In genomic region chr15:64095431-64095794, GRCh38 we compare ENCODE assay signal across 8 cellular contexts. TPM values are rescaled to one million over a fixed set of nuclear protein-coding genes. Genes with fewer than 3 reads are reported as not detected.
A peak's percentile ranks its signal among the peaks of the same experiment; 100 is the strongest.
DNase-seq lines count a peak whose midpoint lies in the region; ATAC-seq, FAIRE-seq and TF ChIP-seq lines count a peak whose summit lies in the region.

No MANE protein-coding gene starts in this region.

- H2BK5ac ChIP-seq in H1 (ENCODE audit: low read depth, low read length) (no peak overlapping the region), neuronal stem cell (ENCODE audit: low read length) (no peak overlapping the region)

- DNase-seq in CD14-positive monocyte (ENCODE audit: low spot score) = no peak
- no peak for DNase-seq in H1 (ENCODE audit: low read depth in 1 of 2, low spot score in 2 of 2)
- no peak for DNase-seq in neuronal stem cell (ENCODE audit: low spot score)
- no peak for DNase-seq in SKM-1 treated with dmso at 0.1 percent for 144 hours (lab: John Stamatoyannopoulos, UW; ENCODE audit: unreplicated experiment)
- DNase-seq in AG20443 (ENCODE audit: low spot score) = no peak

- H3K27ac ChIP-seq in OCI-LY1 (ENCODE audit: low read depth, low read length, poor library complexity, severe bottlenecking) = peak overlapping the region; percentile 87
- H3K27ac ChIP-seq in H1 (ENCODE audit: low read depth, low read length) = no peak overlapping the region
- H3K27ac ChIP-seq in neuronal stem cell (replicated peaks; ENCODE audit: low read length) = peak overlapping the region; percentile 9

- H3K79me1 ChIP-seq in H1 (ENCODE audit: low read depth, low read length) (peaks cover 2% of the 10 kb centered on the region; the same call in 1 of the 2 replicates), neuronal stem cell (ENCODE audit: low read depth, low read length) (peaks cover 7% of the 10 kb centered on the region)

- H3K4me3 Mint-ChIP-seq in CD14-positive monocyte = peak overlapping the region; percentile 92 to 95

- H3K4ac ChIP-seq in H1 (replicated peaks; ENCODE audit: insufficient read length, low read depth, low read length) (no peak overlapping the region), neuronal stem cell (ENCODE audit: low read length) (no peak overlapping the region)

- peaks cover 7 to 13% of the 10 kb centered on the region in 2 donors for H3K36me3 Mint-ChIP-seq in CD14-positive monocyte

- H4K8ac ChIP-seq in H1 (ENCODE audit: extremely low read depth, insufficient read depth, low read length) (no peak overlapping the region), neuronal stem cell (ENCODE audit: low read depth, low read length) (no peak overlapping the region)

- H3K4me3 ChIP-seq in OCI-LY1 (ENCODE audit: low read depth, low read length, poor library complexity, severe bottlenecking) (peak overlapping the region; percentile 97), H1 (ENCODE audit: extremely low read depth in 1 of 4, insufficient read depth in 2 of 4, low read depth in 3 of 4, low read length in 4 of 4) (peak overlapping the region; percentile 83 to 92 (median 86)), neuronal stem cell (ENCODE audit: low read length in 2 of 2) (peak overlapping the region in 1 of 2 donors; percentile 83)

- H3K4me2 ChIP-seq in OCI-LY1 (ENCODE audit: low read length) (peak overlapping the region; percentile 92), H1 (ENCODE audit: insufficient read depth in 1 of 2, low read depth in 2 of 2, low read length in 2 of 2) (peak overlapping the region; percentile 92 to 95), neuronal stem cell (ENCODE audit: insufficient read depth, low read length, poor library complexity, severe bottlenecking) (no peak overlapping the region)

- no peak overlapping the region for H4K5ac ChIP-seq in H1 (ENCODE audit: insufficient read length, low read depth, low read length)

- no peak for TF ChIP-seq EP300 in H1 (IDR thresholded peaks at IDR 0.05; ENCODE audit: borderline replicate concordance in 1 of 2, low read depth in 2 of 2, low read length in 2 of 2)

- H2BK12ac ChIP-seq in H1 (ENCODE audit: low read depth, low read length) = no peak overlapping the region
- no peak overlapping the region for H2BK12ac ChIP-seq in neuronal stem cell (ENCODE audit: low read length)

- intact Hi-C loops in CD14-positive monocyte (cut with micrococcal nuclease) = loop anchor here in 1 of 2 donors (2.0 kb wide), 1 partner anchor 67 kb away; the partner anchor contains the start of gene PPIB

- no peak overlapping the region for H4K91ac ChIP-seq in H1 (replicated peaks; ENCODE audit: insufficient read length, low read length)
- no peak overlapping the region for H4K91ac ChIP-seq in neuronal stem cell (ENCODE audit: low read depth, low read length, poor library complexity)

- ATAC-seq in HG02642 (IDR thresholded peaks at IDR 0.05; ENCODE audit: poor library complexity, unreplicated experiment) = no peak
- ATAC-seq in HG03354 (IDR thresholded peaks at IDR 0.05; ENCODE audit: poor library complexity, severe bottlenecking, unreplicated experiment) = no peak

- H3K4me1 ChIP-seq in OCI-LY1 (ENCODE audit: insufficient read depth, low read length, severe bottlenecking) (peaks cover 67% of the 10 kb centered on the region), H1 (replicated peaks in 1 of 4; ENCODE audit: control insufficient read depth in 3 of 4, insufficient read depth in 4 of 4, low read length in 3 of 4) (peaks cover 2 to 6% (median 4%) of the 10 kb centered on the region in 4 experiments), neuronal stem cell (ENCODE audit: control insufficient read depth in 2 of 2, insufficient read depth in 1 of 2, low read depth in 1 of 2, low read length in 2 of 2) (peaks cover 10 to 16% of the 10 kb centered on the region in 2 donors)

- H3K23ac ChIP-seq in H1 (ENCODE audit: insufficient read length) (no peak overlapping the region), neuronal stem cell (ENCODE audit: low read depth, low read length, poor library complexity) (no peak overlapping the region)

- H2BK120ac ChIP-seq in H1 (replicated peaks; ENCODE audit: low read depth, low read length) = no peak overlapping the region
- no peak overlapping the region for H2BK120ac ChIP-seq in neuronal stem cell (ENCODE audit: low read depth, low read length)

- 0 out of 2 replicates have a peak, but pooled peaks cover 5% of the 10 kb centered on the region for H3F3A ChIP-seq in OCI-LY1 (ENCODE audit: insufficient read depth, low read length)

- H3K9ac ChIP-seq in OCI-LY1 (ENCODE audit: low read length) (peak overlapping the region; percentile 31; the same call in 1 of the 2 replicates), H1 (replicated peaks in 1 of 4; ENCODE audit: extremely low read depth in 1 of 4, low read depth in 3 of 4, low read length in 3 of 4) (no peak overlapping the region), neuronal stem cell (ENCODE audit: low read depth, low read length, poor library complexity) (no peak overlapping the region)

- H3K14ac ChIP-seq in H1 (ENCODE audit: insufficient read length) = no peak overlapping the region
- no peak overlapping the region for H3K14ac ChIP-seq in neuronal stem cell (ENCODE audit: low read length)

- H2AFZ ChIP-seq in OCI-LY1 (ENCODE audit: low read length) (no peak overlapping the region), H1 (ENCODE audit: low read length) (peak overlapping the region; percentile 64; the same call in 1 of the 2 replicates), neuronal stem cell (ENCODE audit: low read length) (peak overlapping the region; percentile 87)

- H3K27me3 ChIP-seq in OCI-LY1 (ENCODE audit: insufficient read depth, low read length) = no peaks in the 10 kb centered on the region
- H3K27me3 ChIP-seq in H1 (replicated peaks in 1 of 4; ENCODE audit: control insufficient read depth in 3 of 4, extremely low read depth in 1 of 4, insufficient read depth in 3 of 4, low read length in 3 of 4) = no peaks in the 10 kb centered on the region
- no peaks in the 10 kb centered on the region for H3K27me3 ChIP-seq in neuronal stem cell (ENCODE audit: control insufficient read depth in 3 of 3, insufficient read depth in 3 of 3, low read depth in 1 of 3, low read length in 3 of 3)

- CTCF ChIA-PET in H1 (lab: Charles Lee; ENCODE audit: partially characterized antibody) = no interaction called here

- H3K9me3 ChIP-seq in OCI-LY1 (ENCODE audit: low read length) = no peaks in the 10 kb centered on the region
- no peaks in the 10 kb centered on the region for H3K9me3 ChIP-seq in H1 (ENCODE audit: insufficient read depth in 2 of 2, low read depth in 1 of 2, low read length in 1 of 2)
- H3K9me3 ChIP-seq in neuronal stem cell (replicated peaks in 1 of 2; ENCODE audit: control insufficient read depth in 2 of 2, insufficient read depth in 1 of 2, low read depth in 1 of 2, low read length in 2 of 2) = no peaks in the 10 kb centered on the region

- TF ChIP-seq POLR2A in H1 (IDR thresholded peaks at IDR 0.05; ENCODE audit: control extremely low read depth in 1 of 2, low read depth in 2 of 2, low read length in 2 of 2) = no peak

- FAIRE-seq in H1 (lab: Jason Lieb, UNC) = no peak

- peaks cover 12% of the 10 kb centered on the region for H3K23me2 ChIP-seq in H1 (ENCODE audit: low read depth, low read length)

- peaks cover 65% of the 10 kb centered on the region for H3K4me1 Mint-ChIP-seq in CD14-positive monocyte

- peak overlapping the region; percentile 52; the same call in 1 of the 2 replicates for H3K18ac ChIP-seq in H1 (ENCODE audit: extremely low read depth, low read length)
- H3K18ac ChIP-seq in neuronal stem cell (ENCODE audit: low read length) = no peak overlapping the region

- H3K56ac ChIP-seq in H1 (replicated peaks; ENCODE audit: insufficient read length, low read depth, low read length) = no peak overlapping the region

- H4K20me1 ChIP-seq in OCI-LY1 (ENCODE audit: insufficient read depth, low read length) = no peaks in the 10 kb centered on the region
- H4K20me1 ChIP-seq in H1 (replicated peaks in 1 of 2; ENCODE audit: control insufficient read depth in 1 of 2, insufficient read depth in 2 of 2, low read length in 2 of 2) = peaks cover 0 to 2% of the 10 kb centered on the region in 2 experiments

- no peaks in the 10 kb centered on the region for H3K9me2 ChIP-seq in OCI-LY1 (ENCODE audit: low read depth, low read length)

- no peak for TF ChIP-seq RAD21 in H1 (IDR thresholded peaks at IDR 0.05 in 1 of 2, conservative IDR thresholded peaks at IDR 0.05 in 1 of 2; ENCODE audit: low read depth in 2 of 2, low read length in 2 of 2)

- POLR2A ChIA-PET in H1 (lab: Charles Lee; ENCODE audit: partially characterized antibody) = interaction anchor here (1.0 kb wide), 1 partner anchor 16 kb away, joined by 3 read pairs; no protein-coding TSS in a partner anchor

- 49% methylated on average over 4 of the region's 4 CpGs; no CpG with 5 or more reads in 1 of the 2 experiments for WGBS in H1 (ENCODE audit: extremely low coverage in 1 of 2, insufficient coverage in 1 of 2, insufficient read length in 1 of 2, insufficient replicate concordance in 2 of 2, low coverage in 1 of 2, low lambda C conversion rate in 2 of 2, missing lambda C conversion rate in 1 of 2), 2 experiments
- no CpG with 5 or more reads among the region's 4 CpGs for WGBS in neuronal stem cell (ENCODE audit: extremely low coverage in 2 of 2, insufficient read length in 2 of 2, insufficient replicate concordance in 1 of 2), 2 donors

- H3K79me2 ChIP-seq in OCI-LY1 (ENCODE audit: insufficient read depth, low read length) = peaks cover 54% of the 10 kb centered on the region
- peaks cover 0 to 55% of the 10 kb centered on the region in 2 experiments; a peak in 2 of 4 replicates for H3K79me2 ChIP-seq in H1 (ENCODE audit: control insufficient read depth in 1 of 2, insufficient read depth in 2 of 2, low read length in 2 of 2)

- no peak overlapping the region for H2BK20ac ChIP-seq in H1 (ENCODE audit: low read length)

- H3K36me3 ChIP-seq in OCI-LY1 (ENCODE audit: insufficient read depth, low read length) = 0 out of 2 replicates have a peak, but pooled peaks cover 6% of the 10 kb centered on the region
- no peaks in the 10 kb centered on the region for H3K36me3 ChIP-seq in H1 (ENCODE audit: control insufficient read depth in 2 of 4, insufficient read depth in 4 of 4, low read length in 3 of 4)
- H3K36me3 ChIP-seq in neuronal stem cell (replicated peaks in 1 of 2; ENCODE audit: control insufficient read depth in 2 of 2, insufficient read depth in 2 of 2, low read length in 2 of 2) = peaks cover 0 to 17% of the 10 kb centered on the region in 2 donors

- peak overlapping the region; percentile 50 to 100 (median 94) for H3K27ac Mint-ChIP-seq in CD14-positive monocyte

- no peak for TF ChIP-seq CTCF in CD14-positive monocyte (IDR thresholded peaks at IDR 0.05)
- TF ChIP-seq CTCF in OCI-LY1 (IDR thresholded peaks at IDR 0.05; ENCODE audit: low read length) = no peak
- TF ChIP-seq CTCF in H1 (IDR thresholded peaks at IDR 0.05; ENCODE audit: control extremely low read depth in 1 of 3, insufficient read depth in 1 of 3, low read depth in 1 of 3, low read length in 3 of 3) = no peak

- H3K27me3 Mint-ChIP-seq in CD14-positive monocyte (ENCODE audit: low read depth in 3 of 3) = no peaks in the 10 kb centered on the region

- H2BK15ac ChIP-seq in H1 (ENCODE audit: low read length) = no peak overlapping the region
- H2BK15ac ChIP-seq in neuronal stem cell (ENCODE audit: low read length) = no peak overlapping the region

- H2AK5ac ChIP-seq in H1 (ENCODE audit: low read depth, low read length) = no peak overlapping the region
- H2AK5ac ChIP-seq in neuronal stem cell (ENCODE audit: low read depth, low read length) = no peak overlapping the region

- H3K9me3 Mint-ChIP-seq in CD14-positive monocyte = no peaks in the 10 kb centered on the region

RNA-seq across cellular contexts. Expression of gene SNX1, which starts 0.4 kb away (rescaled TPM):
- polyA plus RNA-seq in CD14-positive monocyte (100 to 1,000 TPM; 115 TPM), H1 (2011; rRNA removed) (26.1 and 27.9 TPM in 2 replicates)
- 59.8 and 66.7 TPM in 2 replicates for total RNA-seq in H1 (2021; fragmentation: NEBNext Ultra II Directional; extraction: Animal tissue kit (Norgen Biotek cat#: 25700))
- 40.1 TPM for polyA plus RNA-seq in H1 (2011; cell fraction: cytosol; rRNA removed)
- polyA plus RNA-seq in H1 (2011; cell fraction: nucleus; rRNA removed) = 54.0 TPM
- polyA plus RNA-seq in H1 (2012, experiment 1 of 2) = 35.2 to 45.6 TPM (median 40.5 TPM) in 4 replicates
- 15.0 TPM for polyA plus RNA-seq in H1 (2012, experiment 2 of 2)
- 30.9 TPM for polyA plus RNA-seq in H1 (2013, experiment 1 of 2)
- polyA plus RNA-seq in H1 (2013, experiment 2 of 2) = 29.6 TPM
- 35.2 and 51.9 TPM in 2 replicates for polyA minus RNA-seq in H1 (2011; rRNA and poly(A)+ RNA removed)
- polyA minus RNA-seq in H1 (2011; cell fraction: cytosol; rRNA and poly(A)+ RNA removed) = 18.2 TPM
- 26.1 TPM for polyA minus RNA-seq in H1 (2011; cell fraction: nucleus; rRNA and poly(A)+ RNA removed)
- polyA plus RNA-seq in neuronal stem cell (2013, experiment 1 of 2) = 33.6 TPM
- 39.3 TPM for polyA plus RNA-seq in neuronal stem cell (2013, experiment 2 of 2)

RNA-seq across cellular contexts. Expression of gene CIAO2A, which starts 1.8 kb away (rescaled TPM):
- 100 to 1,000 TPM; 261 to 265 TPM for polyA plus RNA-seq in CD14-positive monocyte
- 86.5 and 89.3 TPM in 2 replicates for total RNA-seq in H1 (2021; fragmentation: NEBNext Ultra II Directional; extraction: Animal tissue kit (Norgen Biotek cat#: 25700))
- polyA plus RNA-seq in H1 (2011; rRNA removed) = 40.7 and 76.4 TPM in 2 replicates
- polyA plus RNA-seq in H1 (2011; cell fraction: cytosol; rRNA removed) = 87.4 TPM
- 29.0 TPM for polyA plus RNA-seq in H1 (2011; cell fraction: nucleus; rRNA removed)
- 55.9 to 82.6 TPM (median 60.0 TPM) in 4 replicates for polyA plus RNA-seq in H1 (2012, experiment 1 of 2)
- polyA plus RNA-seq in H1 (2012, experiment 2 of 2) = 129 TPM
- 62.6 TPM for polyA plus RNA-seq in H1 (2013, experiment 1 of 2)
- 63.5 TPM for polyA plus RNA-seq in H1 (2013, experiment 2 of 2)
- polyA minus RNA-seq in H1 (2011; rRNA and poly(A)+ RNA removed) = 11.1 and 13.9 TPM in 2 replicates
- 19.9 TPM for polyA minus RNA-seq in H1 (2011; cell fraction: cytosol; rRNA and poly(A)+ RNA removed)
- polyA minus RNA-seq in H1 (2011; cell fraction: nucleus; rRNA and poly(A)+ RNA removed) = 13.8 TPM
- 138 TPM for polyA plus RNA-seq in neuronal stem cell (2013, experiment 1 of 2)
- 148 TPM for polyA plus RNA-seq in neuronal stem cell (2013, experiment 2 of 2)

RNA-seq across cellular contexts. Expression of gene DAPK2, which starts 49.1 kb away (rescaled TPM):
- polyA plus RNA-seq in CD14-positive monocyte (1 to 10 TPM in 1 of 2 donors, under 1 TPM in 1; 0.59 to 2.1 TPM), H1 (2011; rRNA removed) (1.8 and 2.4 TPM in 2 replicates)
- total RNA-seq in H1 (2021; fragmentation: NEBNext Ultra II Directional; extraction: Animal tissue kit (Norgen Biotek cat#: 25700)) = 2.2 and 2.9 TPM in 2 replicates
- polyA plus RNA-seq in H1 (2011; cell fraction: cytosol; rRNA removed) = 1.8 TPM
- polyA plus RNA-seq in H1 (2011; cell fraction: nucleus; rRNA removed) = 3.4 TPM
- 1.2 to 2.1 TPM (median 1.8 TPM) in 4 replicates for polyA plus RNA-seq in H1 (2012, experiment 1 of 2)
- 0.75 TPM for polyA plus RNA-seq in H1 (2012, experiment 2 of 2)
- polyA plus RNA-seq in H1 (2013, experiment 1 of 2) = 0.69 TPM
- polyA plus RNA-seq in H1 (2013, experiment 2 of 2) = 0.87 TPM
- 0.91 and 1.7 TPM in 2 replicates for polyA minus RNA-seq in H1 (2011; rRNA and poly(A)+ RNA removed)
- 2.6 TPM for polyA minus RNA-seq in H1 (2011; cell fraction: cytosol; rRNA and poly(A)+ RNA removed)
- 3.2 TPM for polyA minus RNA-seq in H1 (2011; cell fraction: nucleus; rRNA and poly(A)+ RNA removed)
- 2.7 TPM for polyA plus RNA-seq in neuronal stem cell (2013, experiment 1 of 2)
- polyA plus RNA-seq in neuronal stem cell (2013, experiment 2 of 2) = 2.3 TPM

RNA-seq across cellular contexts. Expression of gene SNX22, which starts 56.1 kb away (rescaled TPM):
- polyA plus RNA-seq in CD14-positive monocyte = 1 to 10 TPM in 1 of 2 donors, under 1 TPM in 1; 0.80 to 1.2 TPM
- 4.9 and 5.1 TPM in 2 replicates for total RNA-seq in H1 (2021; fragmentation: NEBNext Ultra II Directional; extraction: Animal tissue kit (Norgen Biotek cat#: 25700))
- polyA plus RNA-seq in H1 (2011; rRNA removed) = 4.9 and 7.5 TPM in 2 replicates
- polyA plus RNA-seq in H1 (2011; cell fraction: cytosol; rRNA removed) = 4.8 TPM
- polyA plus RNA-seq in H1 (2011; cell fraction: nucleus; rRNA removed) = 22.3 TPM
- polyA plus RNA-seq in H1 (2012, experiment 1 of 2) = 6.0 to 7.3 TPM (median 6.5 TPM) in 4 replicates
- polyA plus RNA-seq in H1 (2012, experiment 2 of 2) = 3.8 TPM
- polyA plus RNA-seq in H1 (2013, experiment 1 of 2) = 3.7 TPM
- 3.7 TPM for polyA plus RNA-seq in H1 (2013, experiment 2 of 2)
- polyA minus RNA-seq in H1 (2011; rRNA and poly(A)+ RNA removed) = 5.5 and 6.7 TPM in 2 replicates
- 3.9 TPM for polyA minus RNA-seq in H1 (2011; cell fraction: cytosol; rRNA and poly(A)+ RNA removed)
- 13.7 TPM for polyA minus RNA-seq in H1 (2011; cell fraction: nucleus; rRNA and poly(A)+ RNA removed)
- polyA plus RNA-seq in neuronal stem cell (2013, experiment 1 of 2) = 3.1 TPM
- 3.0 TPM for polyA plus RNA-seq in neuronal stem cell (2013, experiment 2 of 2)
